ENCODE assay signal across 1 cellular context in the genomic region with DNA sequence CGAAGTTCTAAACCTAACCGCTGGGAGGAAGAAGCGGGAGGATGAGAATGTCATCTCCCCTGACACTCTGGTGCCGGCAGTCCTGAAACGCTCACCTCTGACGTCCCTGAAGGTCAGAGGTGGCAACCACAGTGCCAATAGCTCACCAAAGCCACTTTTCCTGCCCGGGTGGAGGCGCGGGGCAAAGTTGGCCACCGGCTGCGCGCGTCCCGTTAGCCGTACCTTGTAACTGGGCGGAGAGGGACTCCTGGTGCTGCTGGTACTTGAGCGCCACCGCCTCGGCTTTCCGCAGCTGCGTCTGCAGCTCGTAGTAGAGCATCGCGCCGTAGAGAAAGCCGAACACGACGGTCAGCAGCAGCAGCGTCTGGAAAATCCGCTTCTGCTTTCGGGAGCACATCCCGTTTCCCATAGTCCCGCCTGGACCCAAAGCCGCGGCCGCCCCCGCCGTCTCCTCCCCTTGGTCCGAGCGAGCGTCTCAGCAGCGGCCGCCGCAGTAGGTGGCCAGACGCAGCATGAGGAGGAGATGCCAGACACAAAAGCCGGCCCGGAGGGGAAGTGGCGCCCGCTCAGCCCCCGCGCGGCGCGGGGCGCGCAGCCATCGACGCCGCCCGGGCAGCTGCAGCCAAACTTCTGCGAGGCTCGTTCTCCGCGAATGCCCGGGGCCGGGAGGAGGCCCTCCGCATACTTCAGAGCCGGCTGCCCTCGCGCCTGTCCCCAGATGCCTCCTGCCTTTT.
TF ChIP-seq lines count a peak whose summit lies in the region.

No MANE protein-coding gene starts in this region.

TF ChIP-seq in HepG2, 621 proteins besides CTCF, POLR2A, EP300 and RAD21 (continued from another document and continues in another):
- TF ChIP-seq, protein P1, sequence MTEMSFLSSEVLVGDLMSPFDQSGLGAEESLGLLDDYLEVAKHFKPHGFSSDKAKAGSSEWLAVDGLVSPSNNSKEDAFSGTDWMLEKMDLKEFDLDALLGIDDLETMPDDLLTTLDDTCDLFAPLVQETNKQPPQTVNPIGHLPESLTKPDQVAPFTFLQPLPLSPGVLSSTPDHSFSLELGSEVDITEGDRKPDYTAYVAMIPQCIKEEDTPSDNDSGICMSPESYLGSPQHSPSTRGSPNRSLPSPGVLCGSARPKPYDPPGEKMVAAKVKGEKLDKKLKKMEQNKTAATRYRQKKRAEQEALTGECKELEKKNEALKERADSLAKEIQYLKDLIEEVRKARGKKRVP (CRISPR knock-in tag; IDR thresholded peaks at IDR 0.05) = no peak
- no peak; the same call in 1 of the 2 replicates for TF ChIP-seq ZNF225 (CRISPR knock-in tag; IDR thresholded peaks at IDR 0.05)
- TF ChIP-seq, protein P2, sequence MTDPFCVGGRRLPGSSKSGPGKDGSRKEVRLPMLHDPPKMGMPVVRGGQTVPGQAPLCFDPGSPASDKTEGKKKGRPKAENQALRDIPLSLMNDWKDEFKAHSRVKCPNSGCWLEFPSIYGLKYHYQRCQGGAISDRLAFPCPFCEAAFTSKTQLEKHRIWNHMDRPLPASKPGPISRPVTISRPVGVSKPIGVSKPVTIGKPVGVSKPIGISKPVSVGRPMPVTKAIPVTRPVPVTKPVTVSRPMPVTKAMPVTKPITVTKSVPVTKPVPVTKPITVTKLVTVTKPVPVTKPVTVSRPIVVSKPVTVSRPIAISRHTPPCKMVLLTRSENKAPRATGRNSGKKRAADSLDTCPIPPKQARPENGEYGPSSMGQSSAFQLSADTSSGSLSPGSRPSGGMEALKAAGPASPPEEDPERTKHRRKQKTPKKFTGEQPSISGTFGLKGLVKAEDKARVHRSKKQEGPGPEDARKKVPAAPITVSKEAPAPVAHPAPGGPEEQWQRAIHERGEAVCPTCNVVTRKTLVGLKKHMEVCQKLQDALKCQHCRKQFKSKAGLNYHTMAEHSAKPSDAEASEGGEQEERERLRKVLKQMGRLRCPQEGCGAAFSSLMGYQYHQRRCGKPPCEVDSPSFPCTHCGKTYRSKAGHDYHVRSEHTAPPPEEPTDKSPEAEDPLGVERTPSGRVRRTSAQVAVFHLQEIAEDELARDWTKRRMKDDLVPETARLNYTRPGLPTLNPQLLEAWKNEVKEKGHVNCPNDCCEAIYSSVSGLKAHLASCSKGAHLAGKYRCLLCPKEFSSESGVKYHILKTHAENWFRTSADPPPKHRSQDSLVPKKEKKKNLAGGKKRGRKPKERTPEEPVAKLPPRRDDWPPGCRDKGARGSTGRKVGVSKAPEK (CRISPR knock-in tag; IDR thresholded peaks at IDR 0.05; ENCODE audit: borderline replicate concordance) = no peak
- peak; percentile 31; the same call in 1 of the 2 replicates for TF ChIP-seq RFXAP (CRISPR knock-in tag; IDR thresholded peaks at IDR 0.05; ENCODE audit: borderline replicate concordance)
- TF ChIP-seq BRD4 (CRISPR knock-in tag; IDR thresholded peaks at IDR 0.05) = no peak
- TF ChIP-seq ATF7 (IDR thresholded peaks at IDR 0.05) = no peak
- 0 out of 2 replicates have a peak, but pooled peaks have one; percentile 44 for TF ChIP-seq ATF7 (CRISPR knock-in tag; IDR thresholded peaks at IDR 0.05)
- TF ChIP-seq RARG (CRISPR knock-in tag; IDR thresholded peaks at IDR 0.05; ENCODE audit: low read depth) = 0 out of 2 replicates have a peak, but pooled peaks have one; percentile 40
- no peak; the same call in 1 of the 2 replicates for TF ChIP-seq PPARG (CRISPR knock-in tag; conservative IDR thresholded peaks at IDR 0.05)
- TF ChIP-seq, protein P3, sequence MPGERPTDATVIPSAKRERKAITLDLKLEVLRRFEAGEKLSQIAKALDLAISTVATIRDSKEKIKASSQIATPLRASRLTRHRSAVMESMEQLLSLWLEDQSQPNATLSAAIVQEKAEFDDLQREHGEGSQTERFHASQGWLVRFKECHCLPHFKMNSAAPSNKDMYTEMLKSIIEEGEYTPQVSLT (CRISPR knock-in tag; IDR thresholded peaks at IDR 0.05; ENCODE audit: borderline replicate concordance, low read depth) = no peak
- TF ChIP-seq CHCHD3 (CRISPR knock-in tag; IDR thresholded peaks at IDR 0.05) = no peak
- TF ChIP-seq ZNF614 (CRISPR knock-in tag; IDR thresholded peaks at IDR 0.05; ENCODE audit: borderline replicate concordance) = no peak
- TF ChIP-seq ZNF432 (CRISPR knock-in tag; IDR thresholded peaks at IDR 0.05; ENCODE audit: borderline replicate concordance) = no peak
- no peak for TF ChIP-seq PHF8 (CRISPR knock-in tag; IDR thresholded peaks at IDR 0.05)
- TF ChIP-seq MTA1 (CRISPR knock-in tag; IDR thresholded peaks at IDR 0.05; ENCODE audit: borderline replicate concordance) = peak; percentile 48; the same call in 1 of the 2 replicates
- no peak for TF ChIP-seq STAT5B (CRISPR knock-in tag; IDR thresholded peaks at IDR 0.05)
- no peak; the same call in 1 of the 2 replicates for TF ChIP-seq ZFX (CRISPR knock-in tag; IDR thresholded peaks at IDR 0.05; ENCODE audit: low read depth)
- TF ChIP-seq, protein P4, sequence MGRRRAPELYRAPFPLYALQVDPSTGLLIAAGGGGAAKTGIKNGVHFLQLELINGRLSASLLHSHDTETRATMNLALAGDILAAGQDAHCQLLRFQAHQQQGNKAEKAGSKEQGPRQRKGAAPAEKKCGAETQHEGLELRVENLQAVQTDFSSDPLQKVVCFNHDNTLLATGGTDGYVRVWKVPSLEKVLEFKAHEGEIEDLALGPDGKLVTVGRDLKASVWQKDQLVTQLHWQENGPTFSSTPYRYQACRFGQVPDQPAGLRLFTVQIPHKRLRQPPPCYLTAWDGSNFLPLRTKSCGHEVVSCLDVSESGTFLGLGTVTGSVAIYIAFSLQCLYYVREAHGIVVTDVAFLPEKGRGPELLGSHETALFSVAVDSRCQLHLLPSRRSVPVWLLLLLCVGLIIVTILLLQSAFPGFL (CRISPR knock-in tag; IDR thresholded peaks at IDR 0.05) = no peak
- TF ChIP-seq BHLHE40 (IDR thresholded peaks at IDR 0.05; ENCODE audit: low read length) = no peak
- no peak for TF ChIP-seq CBFB (CRISPR knock-in tag; IDR thresholded peaks at IDR 0.05)
- TF ChIP-seq GATAD2A (CRISPR knock-in tag; IDR thresholded peaks at IDR 0.05) = no peak
- TF ChIP-seq ZNF383 (CRISPR knock-in tag; IDR thresholded peaks at IDR 0.05; ENCODE audit: borderline replicate concordance) = no peak
- no peak for TF ChIP-seq STAG1 (CRISPR knock-in tag; IDR thresholded peaks at IDR 0.05)
- TF ChIP-seq, protein P5, sequence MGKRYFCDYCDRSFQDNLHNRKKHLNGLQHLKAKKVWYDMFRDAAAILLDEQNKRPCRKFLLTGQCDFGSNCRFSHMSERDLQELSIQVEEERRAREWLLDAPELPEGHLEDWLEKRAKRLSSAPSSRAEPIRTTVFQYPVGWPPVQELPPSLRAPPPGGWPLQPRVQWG (CRISPR knock-in tag; IDR thresholded peaks at IDR 0.05; ENCODE audit: borderline replicate concordance, low read depth) = no peak
- TF ChIP-seq SP1 (IDR thresholded peaks at IDR 0.05) = no peak
- TF ChIP-seq SP1 (CRISPR knock-in tag; IDR thresholded peaks at IDR 0.05) = no peak
- TF ChIP-seq, protein P6, sequence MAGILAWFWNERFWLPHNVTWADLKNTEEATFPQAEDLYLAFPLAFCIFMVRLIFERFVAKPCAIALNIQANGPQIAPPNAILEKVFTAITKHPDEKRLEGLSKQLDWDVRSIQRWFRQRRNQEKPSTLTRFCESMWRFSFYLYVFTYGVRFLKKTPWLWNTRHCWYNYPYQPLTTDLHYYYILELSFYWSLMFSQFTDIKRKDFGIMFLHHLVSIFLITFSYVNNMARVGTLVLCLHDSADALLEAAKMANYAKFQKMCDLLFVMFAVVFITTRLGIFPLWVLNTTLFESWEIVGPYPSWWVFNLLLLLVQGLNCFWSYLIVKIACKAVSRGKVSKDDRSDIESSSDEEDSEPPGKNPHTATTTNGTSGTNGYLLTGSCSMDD (CRISPR knock-in tag; IDR thresholded peaks at IDR 0.05) = no peak
- no peak for TF ChIP-seq HIVEP1 (CRISPR knock-in tag; IDR thresholded peaks at IDR 0.05)
- no peak for TF ChIP-seq SMYD3 (CRISPR knock-in tag; IDR thresholded peaks at IDR 0.05)
- peak; percentile 55 for TF ChIP-seq HDAC2 (CRISPR knock-in tag; IDR thresholded peaks at IDR 0.05)
- no peak for TF ChIP-seq SETDB1 (CRISPR knock-in tag; IDR thresholded peaks at IDR 0.05; ENCODE audit: borderline replicate concordance)
- TF ChIP-seq MXD4 (CRISPR knock-in tag; IDR thresholded peaks at IDR 0.05) = no peak
- TF ChIP-seq ZNF274 (CRISPR knock-in tag; IDR thresholded peaks at IDR 0.05) = no peak
- no peak for TF ChIP-seq ZNF335 (CRISPR knock-in tag; IDR thresholded peaks at IDR 0.05)
- TF ChIP-seq NR2F6 (IDR thresholded peaks at IDR 0.05) = peak; percentile 35; the same call in 1 of the 2 replicates
- TF ChIP-seq NR2F6 (CRISPR knock-in tag; IDR thresholded peaks at IDR 0.05) = peak; percentile 7; the same call in 1 of the 2 replicates
- no peak; the same call in 1 of the 2 replicates for TF ChIP-seq ARHGAP35 (CRISPR knock-in tag; IDR thresholded peaks at IDR 0.05; ENCODE audit: borderline replicate concordance)
- TF ChIP-seq ZNF782 (CRISPR knock-in tag; IDR thresholded peaks at IDR 0.05; ENCODE audit: borderline replicate concordance) = no peak
- TF ChIP-seq, protein P7, sequence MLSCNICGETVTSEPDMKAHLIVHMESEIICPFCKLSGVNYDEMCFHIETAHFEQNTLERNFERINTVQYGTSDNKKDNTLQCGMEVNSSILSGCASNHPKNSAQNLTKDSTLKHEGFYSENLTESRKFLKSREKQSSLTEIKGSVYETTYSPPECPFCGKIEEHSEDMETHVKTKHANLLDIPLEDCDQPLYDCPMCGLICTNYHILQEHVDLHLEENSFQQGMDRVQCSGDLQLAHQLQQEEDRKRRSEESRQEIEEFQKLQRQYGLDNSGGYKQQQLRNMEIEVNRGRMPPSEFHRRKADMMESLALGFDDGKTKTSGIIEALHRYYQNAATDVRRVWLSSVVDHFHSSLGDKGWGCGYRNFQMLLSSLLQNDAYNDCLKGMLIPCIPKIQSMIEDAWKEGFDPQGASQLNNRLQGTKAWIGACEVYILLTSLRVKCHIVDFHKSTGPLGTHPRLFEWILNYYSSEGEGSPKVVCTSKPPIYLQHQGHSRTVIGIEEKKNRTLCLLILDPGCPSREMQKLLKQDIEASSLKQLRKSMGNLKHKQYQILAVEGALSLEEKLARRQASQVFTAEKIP (CRISPR knock-in tag; IDR thresholded peaks at IDR 0.05; ENCODE audit: borderline replicate concordance) = no peak
- TF ChIP-seq, protein P8, sequence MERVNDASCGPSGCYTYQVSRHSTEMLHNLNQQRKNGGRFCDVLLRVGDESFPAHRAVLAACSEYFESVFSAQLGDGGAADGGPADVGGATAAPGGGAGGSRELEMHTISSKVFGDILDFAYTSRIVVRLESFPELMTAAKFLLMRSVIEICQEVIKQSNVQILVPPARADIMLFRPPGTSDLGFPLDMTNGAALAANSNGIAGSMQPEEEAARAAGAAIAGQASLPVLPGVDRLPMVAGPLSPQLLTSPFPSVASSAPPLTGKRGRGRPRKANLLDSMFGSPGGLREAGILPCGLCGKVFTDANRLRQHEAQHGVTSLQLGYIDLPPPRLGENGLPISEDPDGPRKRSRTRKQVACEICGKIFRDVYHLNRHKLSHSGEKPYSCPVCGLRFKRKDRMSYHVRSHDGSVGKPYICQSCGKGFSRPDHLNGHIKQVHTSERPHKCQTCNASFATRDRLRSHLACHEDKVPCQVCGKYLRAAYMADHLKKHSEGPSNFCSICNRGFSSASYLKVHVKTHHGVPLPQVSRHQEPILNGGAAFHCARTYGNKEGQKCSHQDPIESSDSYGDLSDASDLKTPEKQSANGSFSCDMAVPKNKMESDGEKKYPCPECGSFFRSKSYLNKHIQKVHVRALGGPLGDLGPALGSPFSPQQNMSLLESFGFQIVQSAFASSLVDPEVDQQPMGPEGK (CRISPR knock-in tag; IDR thresholded peaks at IDR 0.05) = no peak
- TF ChIP-seq ZNF766 (CRISPR knock-in tag; IDR thresholded peaks at IDR 0.05; ENCODE audit: borderline replicate concordance) = no peak; the same call in 1 of the 2 replicates
- TF ChIP-seq, protein P9, sequence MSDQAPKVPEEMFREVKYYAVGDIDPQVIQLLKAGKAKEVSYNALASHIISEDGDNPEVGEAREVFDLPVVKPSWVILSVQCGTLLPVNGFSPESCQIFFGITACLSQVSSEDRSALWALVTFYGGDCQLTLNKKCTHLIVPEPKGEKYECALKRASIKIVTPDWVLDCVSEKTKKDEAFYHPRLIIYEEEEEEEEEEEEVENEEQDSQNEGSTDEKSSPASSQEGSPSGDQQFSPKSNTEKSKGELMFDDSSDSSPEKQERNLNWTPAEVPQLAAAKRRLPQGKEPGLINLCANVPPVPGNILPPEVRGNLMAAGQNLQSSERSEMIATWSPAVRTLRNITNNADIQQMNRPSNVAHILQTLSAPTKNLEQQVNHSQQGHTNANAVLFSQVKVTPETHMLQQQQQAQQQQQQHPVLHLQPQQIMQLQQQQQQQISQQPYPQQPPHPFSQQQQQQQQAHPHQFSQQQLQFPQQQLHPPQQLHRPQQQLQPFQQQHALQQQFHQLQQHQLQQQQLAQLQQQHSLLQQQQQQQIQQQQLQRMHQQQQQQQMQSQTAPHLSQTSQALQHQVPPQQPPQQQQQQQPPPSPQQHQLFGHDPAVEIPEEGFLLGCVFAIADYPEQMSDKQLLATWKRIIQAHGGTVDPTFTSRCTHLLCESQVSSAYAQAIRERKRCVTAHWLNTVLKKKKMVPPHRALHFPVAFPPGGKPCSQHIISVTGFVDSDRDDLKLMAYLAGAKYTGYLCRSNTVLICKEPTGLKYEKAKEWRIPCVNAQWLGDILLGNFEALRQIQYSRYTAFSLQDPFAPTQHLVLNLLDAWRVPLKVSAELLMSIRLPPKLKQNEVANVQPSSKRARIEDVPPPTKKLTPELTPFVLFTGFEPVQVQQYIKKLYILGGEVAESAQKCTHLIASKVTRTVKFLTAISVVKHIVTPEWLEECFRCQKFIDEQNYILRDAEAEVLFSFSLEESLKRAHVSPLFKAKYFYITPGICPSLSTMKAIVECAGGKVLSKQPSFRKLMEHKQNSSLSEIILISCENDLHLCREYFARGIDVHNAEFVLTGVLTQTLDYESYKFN (CRISPR knock-in tag; conservative IDR thresholded peaks at IDR 0.05) = no peak
- TF ChIP-seq ZNF589 (CRISPR knock-in tag; conservative IDR thresholded peaks at IDR 0.05) = peak; percentile 22; the same call in 1 of the 2 replicates
- TF ChIP-seq RARA (CRISPR knock-in tag; IDR thresholded peaks at IDR 0.05) = no peak
- TF ChIP-seq, protein P10, sequence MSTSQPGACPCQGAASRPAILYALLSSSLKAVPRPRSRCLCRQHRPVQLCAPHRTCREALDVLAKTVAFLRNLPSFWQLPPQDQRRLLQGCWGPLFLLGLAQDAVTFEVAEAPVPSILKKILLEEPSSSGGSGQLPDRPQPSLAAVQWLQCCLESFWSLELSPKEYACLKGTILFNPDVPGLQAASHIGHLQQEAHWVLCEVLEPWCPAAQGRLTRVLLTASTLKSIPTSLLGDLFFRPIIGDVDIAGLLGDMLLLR (CRISPR knock-in tag; IDR thresholded peaks at IDR 0.05) = no peak
- peak; percentile 64; the same call in 1 of the 2 replicates for TF ChIP-seq MEIS1 (CRISPR knock-in tag; IDR thresholded peaks at IDR 0.05; ENCODE audit: borderline replicate concordance)
- no peak for TF ChIP-seq REPIN1 (CRISPR knock-in tag; IDR thresholded peaks at IDR 0.05; ENCODE audit: borderline replicate concordance, low read depth)
- no peak for TF ChIP-seq ZFP41 (CRISPR knock-in tag; IDR thresholded peaks at IDR 0.05; ENCODE audit: borderline replicate concordance)
